In the genomic region with DNA sequence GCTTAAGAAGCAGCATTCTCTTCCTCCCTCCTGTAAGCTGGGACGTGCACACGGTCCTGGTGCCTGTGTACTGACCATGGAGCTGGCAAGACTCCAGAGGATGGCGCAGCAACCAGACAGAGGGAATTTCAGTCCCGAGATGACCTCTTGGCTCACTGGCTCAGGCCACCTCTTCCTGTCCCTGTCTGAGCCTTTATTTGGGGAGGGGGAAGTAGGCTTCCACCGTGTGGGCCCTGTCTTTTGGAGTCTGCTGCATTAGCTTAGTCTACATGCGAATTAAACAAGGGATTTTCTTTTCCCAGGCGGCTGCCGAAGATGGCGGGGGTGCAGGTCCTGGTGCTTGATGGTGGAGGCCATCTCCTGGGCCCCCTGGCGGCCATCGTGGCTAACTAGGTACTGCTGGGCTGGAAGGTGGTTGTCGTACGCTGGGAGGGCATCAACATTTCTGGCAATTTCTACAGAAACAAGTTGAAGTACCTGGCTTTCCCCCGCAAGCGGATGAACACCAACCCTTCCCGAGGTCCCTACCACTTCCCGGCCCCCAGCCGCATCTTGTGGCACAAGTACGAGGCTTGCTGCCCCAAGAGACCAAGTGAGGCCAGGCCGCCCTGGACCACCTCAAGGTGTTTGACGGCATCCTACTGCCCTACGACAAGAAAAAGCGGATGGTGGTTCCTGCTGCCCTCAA, we compare ENCODE assay signal across 10 cellular contexts.
DNase-seq lines count a peak whose midpoint lies in the region; ATAC-seq and TF ChIP-seq lines count a peak whose summit lies in the region.
"Had no signal": no experiment of that assay in that cellular context is flagged by ENCODE, and none has a peak within 500 bp of the region (broad histone marks: within the 10 kb centered on the region; RNA-seq: fewer than 3 reads in every experiment).

No MANE protein-coding gene starts in this region.

- peaks cover 25% of the 10 kb centered on the region for H3K36me3 Mint-ChIP-seq in activated naive CD8-positive, alpha-beta T cell
- H3K36me3 Mint-ChIP-seq in activated naive CD8-positive, alpha-beta T cell treated with anti-CD3 and anti-CD28 coated beads, Interleukin-2, amount 50 U/mL, for 24 hours (ENCODE audit: low read depth), result peaks cover 53% of the 10 kb centered on the region
- peaks cover 81% of the 10 kb centered on the region for H3K36me3 Mint-ChIP-seq in stimulated activated effector memory CD8-positive, alpha-beta T cell treated with anti-CD3 and anti-CD28 coated beads, Interleukin-12 subunit alpha, Interleukin-12 subunit beta, amount 100 ng/mL, for 72 hours

- no peaks in the 10 kb centered on the region for H3K27me3 Mint-ChIP-seq in activated naive CD8-positive, alpha-beta T cell
- no peaks in the 10 kb centered on the region for H3K27me3 Mint-ChIP-seq in activated naive CD8-positive, alpha-beta T cell treated with anti-CD3 and anti-CD28 coated beads, Interleukin-2, amount 50 U/mL, for 24 hours
- H3K27me3 Mint-ChIP-seq: activated CD4-positive, alpha-beta memory T cell treated with anti-CD3 and anti-CD28 coated beads, Interleukin-2, amount 10 ng/mL, durations not matched to agents 7 days and 5 days had no signal

- H3K4me3 ChIP-seq in fibroblast of mammary gland (ENCODE audit: control insufficient read depth, low read depth, low read length), result no peak overlapping the region

- ATAC-seq in activated naive CD8-positive, alpha-beta T cell treated with anti-CD3 and anti-CD28 coated beads, Interleukin-2, amount 50 U/mL, for 24 hours, result no peak
- ATAC-seq in stimulated activated effector memory CD8-positive, alpha-beta T cell treated with anti-CD3 and anti-CD28 coated beads, Interleukin-12 subunit alpha, Interleukin-12 subunit beta, amount 100 ng/mL, for 72 hours, result no peak
- no peak for ATAC-seq in HG02588 (IDR thresholded peaks at IDR 0.05; ENCODE audit: unreplicated experiment)
- ATAC-seq in GM19351 (IDR thresholded peaks at IDR 0.05; ENCODE audit: unreplicated experiment), result no peak

- TF ChIP-seq CTCF in fibroblast of mammary gland (conservative IDR thresholded peaks at IDR 0.05; ENCODE audit: control insufficient read depth, insufficient read depth, low read depth, low read length), result peak; percentile 20

- DNase-seq in activated naive CD8-positive, alpha-beta T cell treated with anti-CD3 and anti-CD28 coated beads, Interleukin-2, amount 50 U/mL, for 24 hours, result no peak
- DNase-seq in OCI-M1 (lab: John Stamatoyannopoulos, UW) (peak; percentile 26), fibroblast of mammary gland (ENCODE audit: low read depth) (no peak), MV-4-11 (lab: John Stamatoyannopoulos, UW) (no peak)
- DNase-seq in stimulated activated effector memory CD8-positive, alpha-beta T cell treated with anti-CD3 and anti-CD28 coated beads, Interleukin-12 subunit alpha, Interleukin-12 subunit beta, amount 100 ng/mL, for 72 hours (ENCODE audit: low spot score in 2 of 2), result no peak
- DNase-seq: activated CD4-positive, alpha-beta memory T cell treated with anti-CD3 and anti-CD28 coated beads, Interleukin-2, amount 10 ng/mL, durations not matched to agents 7 days and 5 days; NCI-H510A had no signal

- H3K9me3 Mint-ChIP-seq in activated naive CD8-positive, alpha-beta T cell (ENCODE audit: low read depth), result no peaks in the 10 kb centered on the region
- no peaks in the 10 kb centered on the region for H3K9me3 Mint-ChIP-seq in activated naive CD8-positive, alpha-beta T cell treated with anti-CD3 and anti-CD28 coated beads, Interleukin-2, amount 50 U/mL, for 24 hours
- H3K9me3 Mint-ChIP-seq in stimulated activated effector memory CD8-positive, alpha-beta T cell treated with anti-CD3 and anti-CD28 coated beads, Interleukin-12 subunit alpha, Interleukin-12 subunit beta, amount 100 ng/mL, for 72 hours, result no peaks in the 10 kb centered on the region
- H3K9me3 Mint-ChIP-seq: activated CD4-positive, alpha-beta memory T cell treated with anti-CD3 and anti-CD28 coated beads, Interleukin-2, amount 10 ng/mL, durations not matched to agents 7 days and 5 days had no signal

- peaks cover 87% of the 10 kb centered on the region for H3K4me1 Mint-ChIP-seq in activated naive CD8-positive, alpha-beta T cell (ENCODE audit: low read depth)
- peaks cover 86% of the 10 kb centered on the region for H3K4me1 Mint-ChIP-seq in activated naive CD8-positive, alpha-beta T cell treated with anti-CD3 and anti-CD28 coated beads, Interleukin-2, amount 50 U/mL, for 24 hours
- peaks cover 57% of the 10 kb centered on the region for H3K4me1 Mint-ChIP-seq in stimulated activated effector memory CD8-positive, alpha-beta T cell treated with anti-CD3 and anti-CD28 coated beads, Interleukin-12 subunit alpha, Interleukin-12 subunit beta, amount 100 ng/mL, for 72 hours

- H3K27ac Mint-ChIP-seq in activated naive CD8-positive, alpha-beta T cell, result peak overlapping the region; percentile 79
- no peak overlapping the region for H3K27ac Mint-ChIP-seq in activated naive CD8-positive, alpha-beta T cell treated with anti-CD3 and anti-CD28 coated beads, Interleukin-2, amount 50 U/mL, for 24 hours
- peak overlapping the region; percentile 38 for H3K27ac Mint-ChIP-seq in stimulated activated effector memory CD8-positive, alpha-beta T cell treated with anti-CD3 and anti-CD28 coated beads, Interleukin-12 subunit alpha, Interleukin-12 subunit beta, amount 100 ng/mL, for 72 hours
- H3K27ac Mint-ChIP-seq: activated CD4-positive, alpha-beta memory T cell treated with anti-CD3 and anti-CD28 coated beads, Interleukin-2, amount 10 ng/mL, durations not matched to agents 7 days and 5 days had no signal

- H3K4me3 Mint-ChIP-seq in activated naive CD8-positive, alpha-beta T cell, result peak overlapping the region; percentile 58
- H3K4me3 Mint-ChIP-seq in activated naive CD8-positive, alpha-beta T cell treated with anti-CD3 and anti-CD28 coated beads, Interleukin-2, amount 50 U/mL, for 24 hours, result no peak overlapping the region
- H3K4me3 Mint-ChIP-seq in stimulated activated effector memory CD8-positive, alpha-beta T cell treated with anti-CD3 and anti-CD28 coated beads, Interleukin-12 subunit alpha, Interleukin-12 subunit beta, amount 100 ng/mL, for 72 hours, result no peak overlapping the region
